Comparison of ENCODE assay signal across 9 cellular contexts in the genomic region with DNA sequence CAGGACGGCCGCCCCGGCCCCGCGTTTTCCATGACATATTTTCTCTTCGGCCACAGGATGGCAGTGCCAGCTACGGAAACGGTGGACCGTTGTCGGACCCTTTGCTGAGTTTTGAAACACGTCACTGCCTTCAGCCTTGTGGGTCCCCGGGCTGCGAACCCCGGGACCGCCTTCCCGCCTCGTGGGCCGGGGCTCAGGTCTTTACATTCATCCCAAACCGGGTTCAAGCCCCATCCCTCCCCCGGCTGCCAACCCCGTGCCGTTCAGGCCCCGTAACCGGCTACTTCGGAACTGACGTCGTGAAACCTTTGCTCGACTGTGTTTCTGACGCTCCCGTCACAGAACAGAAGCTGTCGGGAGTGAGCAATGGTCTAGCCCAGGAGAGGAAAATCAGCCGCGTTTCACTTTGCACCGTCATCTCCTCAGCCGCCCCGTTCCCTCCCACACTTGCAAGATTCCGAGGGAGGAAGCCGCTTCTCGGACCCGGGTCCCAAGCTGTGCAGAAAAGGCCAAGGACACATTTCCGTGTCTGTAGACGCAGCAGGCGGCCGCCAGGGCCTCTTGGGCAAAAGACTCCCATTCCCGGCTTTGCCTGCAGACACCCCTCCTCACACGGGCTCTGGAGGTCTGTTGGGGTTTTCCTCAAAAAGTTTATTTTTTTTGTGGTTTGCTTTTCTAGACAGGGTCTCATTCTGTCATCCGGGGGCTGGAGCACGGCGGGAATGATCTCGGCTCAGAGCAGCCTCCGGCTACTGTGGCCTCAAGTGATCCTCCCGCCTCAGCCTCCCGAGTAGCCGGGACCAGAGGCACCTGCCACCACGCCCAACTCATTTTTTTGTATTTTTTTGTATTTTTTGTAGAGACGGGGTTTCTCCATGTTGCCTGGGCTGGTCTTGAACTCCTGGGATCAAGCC. TPM values are rescaled to one million over a fixed set of nuclear protein-coding genes. Genes with fewer than 3 reads are reported as not detected.
DNase-seq lines count a peak whose midpoint lies in the region; ATAC-seq and TF ChIP-seq lines count a peak whose summit lies in the region.
"Had no signal": no experiment of that assay in that cellular context is flagged by ENCODE, and none has a peak within 500 bp of the region (broad histone marks: within the 10 kb centered on the region; RNA-seq: fewer than 3 reads in every experiment).

No MANE protein-coding gene starts in this region.

- ATAC-seq in activated T-cell treated with anti-CD3 and anti-CD28 coated beads, Interleukin-2, amount 50 U/mL, for 72 hours (replicated peaks in 1 of 2), result peak; percentile 27 to 36
- ATAC-seq in GM21786 (IDR thresholded peaks at IDR 0.05; ENCODE audit: unreplicated experiment) (no peak), HG03432 (IDR thresholded peaks at IDR 0.05; ENCODE audit: unreplicated experiment) (no peak)

- H3K4me3 Mint-ChIP-seq in activated T-cell treated with anti-CD3 and anti-CD28 coated beads, Interleukin-2, amount 50 U/mL, for 72 hours, result peak overlapping the region; percentile 58 to 78

- no peaks in the 10 kb centered on the region for H3K36me3 Mint-ChIP-seq in activated T-cell treated with anti-CD3 and anti-CD28 coated beads, Interleukin-2, amount 50 U/mL, for 72 hours (ENCODE audit: insufficient read depth in 2 of 2)

- no peaks in the 10 kb centered on the region for H3K4me1 Mint-ChIP-seq in activated T-cell treated with anti-CD3 and anti-CD28 coated beads, Interleukin-2, amount 50 U/mL, for 72 hours (ENCODE audit: low read depth)

- no peak overlapping the region for H3K27ac ChIP-seq in 22Rv1
- H3K27ac ChIP-seq: KMS-11 had no signal

- CTCF ChIA-PET in GM10248 (lab: Yijun Ruan, JAX), result no interaction called here

- H3K27me3 Mint-ChIP-seq in activated T-cell treated with anti-CD3 and anti-CD28 coated beads, Interleukin-2, amount 50 U/mL, for 72 hours (ENCODE audit: low read depth), result peaks cover 7% of the 10 kb centered on the region

- POLR2A ChIA-PET in GM10248 (lab: Yijun Ruan, JAX), result no interaction called here

- no peaks in the 10 kb centered on the region for H3K9me3 Mint-ChIP-seq in activated T-cell treated with anti-CD3 and anti-CD28 coated beads, Interleukin-2, amount 50 U/mL, for 72 hours

- DNase-seq in GM10248 (ENCODE audit: extremely low spot score), result no peak
- DNase-seq in activated T-cell treated with anti-CD3 and anti-CD28 coated beads, Interleukin-2, amount 50 U/mL, for 72 hours, result peak; percentile 25 to 28
- peak; percentile 20 for DNase-seq in kidney tubule cell (ENCODE audit: low spot score)
- no peak for DNase-seq in ureter (ENCODE audit: low spot score)
- no peak for DNase-seq in OCI-M1 (lab: John Stamatoyannopoulos, UW)

- H3K27ac Mint-ChIP-seq in activated T-cell treated with anti-CD3 and anti-CD28 coated beads, Interleukin-2, amount 50 U/mL, for 72 hours, result no peak overlapping the region

- peak; percentile 53 for TF ChIP-seq CTCF in 22Rv1 (IDR thresholded peaks at IDR 0.05)
- peak; percentile 14 for TF ChIP-seq CTCF in GM10248 (IDR thresholded peaks at IDR 0.05; ENCODE audit: control extremely low read depth, extremely low read depth, low read depth, missing control alignments)

RNA-seq across cellular contexts. Expression of a gene that starts 41.4 kb away (rescaled TPM):
- 10 to 100 TPM; 44.7 to 50.1 TPM for total RNA-seq in activated T-cell treated with anti-CD3 and anti-CD28 coated beads, Interleukin-2, amount 50 U/mL, for 72 hours
- total RNA-seq in ureter, result 18.7 TPM

Comparison
In these comparisons a context has a peak if more than half of its experiments do, and no peak if none do; other contexts are left out.
1. DNase-seq: peak in activated T-cell treated with anti-CD3 and anti-CD28 coated beads, Interleukin-2, amount 50 U/mL, for 72 hours (2 of 2) and kidney tubule cell (single experiment); none in GM10248 (single experiment), ureter (single experiment) and OCI-M1 (single experiment).
2. ATAC-seq: peak in activated T-cell treated with anti-CD3 and anti-CD28 coated beads, Interleukin-2, amount 50 U/mL, for 72 hours (2 of 2); none in GM21786 (single experiment) and HG03432 (single experiment).